Comparison of ENCODE assay signal across 8 cellular contexts in the genomic region with DNA sequence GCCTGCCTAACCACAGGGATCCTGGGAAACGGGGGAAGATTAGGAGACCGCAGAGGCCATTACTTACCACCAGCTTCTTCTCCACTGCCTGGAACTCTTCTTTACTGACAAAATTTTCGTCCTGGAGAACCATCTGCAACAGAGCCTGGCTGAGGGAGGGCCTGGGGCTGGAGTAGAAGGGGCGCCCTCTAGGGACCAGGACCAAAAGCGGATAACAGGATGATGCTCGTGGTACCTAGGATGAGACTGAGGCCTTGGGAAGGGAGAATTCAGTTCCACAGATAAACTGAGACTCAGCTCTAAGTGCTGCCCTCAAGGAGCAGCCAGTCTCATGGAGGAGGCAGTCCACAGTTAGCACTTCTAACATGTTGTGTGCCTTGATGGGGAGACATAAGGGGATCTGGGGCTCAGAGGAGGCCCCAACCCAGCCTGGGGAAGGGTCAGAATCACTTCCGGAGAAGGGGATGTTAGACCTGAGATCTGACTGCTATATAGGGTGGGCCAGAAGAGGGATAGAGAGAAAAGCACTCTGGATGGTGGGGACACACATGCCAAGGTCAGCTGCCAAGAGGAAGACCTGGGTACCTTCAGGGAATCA. TPM values are rescaled to one million over a fixed set of nuclear protein-coding genes. Genes with fewer than 3 reads are reported as not detected.
DNase-seq lines count a peak whose midpoint lies in the region; ATAC-seq and TF ChIP-seq lines count a peak whose summit lies in the region.

No MANE protein-coding gene starts in this region.

- POLR2A ChIA-PET in CD8-positive, alpha-beta T cell (lab: Charles Lee): interaction anchor here (0.7 to 1.9 kb wide), 5 partner anchors 13 to 159 kb away, joined by 3 to 14 read pairs (median 5); partner anchors contain the start of genes MATR3, MZB1, PAIP2 and UBE2D2
- POLR2A ChIA-PET in HEK293T (lab: Yijun Ruan, JAX): interaction anchor here (0.7 to 1.3 kb wide), 4 partner anchors 15 to 130 kb away, joined by 3 to 4 read pairs (median 3); no protein-coding TSS in a partner anchor

- H3K27ac Mint-ChIP-seq in CD8-positive, alpha-beta T cell: peak overlapping the region; percentile 99
- peak overlapping the region; percentile 97 to 99 (median 98) for H3K27ac Mint-ChIP-seq in immature natural killer cell

- H3K4me1 Mint-ChIP-seq in CD8-positive, alpha-beta T cell (ENCODE audit: low read depth): peaks cover 28% of the 10 kb centered on the region
- H3K4me1 Mint-ChIP-seq in immature natural killer cell: peaks cover 27 to 33% of the 10 kb centered on the region in 2 donors

- H3K36me3 ChIP-seq in CD8-positive, alpha-beta T cell (ENCODE audit: insufficient read depth, low read length): no peaks in the 10 kb centered on the region

- H3K36me3 Mint-ChIP-seq in CD8-positive, alpha-beta T cell: peaks cover 10% of the 10 kb centered on the region
- H3K36me3 Mint-ChIP-seq in immature natural killer cell: peaks cover 0 to 6% (median 0%) of the 10 kb centered on the region in 3 donors

- no peak for TF ChIP-seq CTCF in CD8-positive, alpha-beta T cell (IDR thresholded peaks at IDR 0.05)
- TF ChIP-seq CTCF in WI38 (IDR thresholded peaks at IDR 0.05; ENCODE audit: low read depth, low read length): peak; percentile 21; the same call in 1 of the 2 replicates

- H3K9me3 Mint-ChIP-seq in CD8-positive, alpha-beta T cell: no peaks in the 10 kb centered on the region
- no peaks in the 10 kb centered on the region for H3K9me3 Mint-ChIP-seq in immature natural killer cell

- no peaks in the 10 kb centered on the region for H3K9me3 ChIP-seq in CD8-positive, alpha-beta T cell (ENCODE audit: low read length)

- peaks cover 16% of the 10 kb centered on the region for H3K4me1 ChIP-seq in CD8-positive, alpha-beta T cell (ENCODE audit: insufficient read depth, low read length)

- no peak overlapping the region for H3K4me3 ChIP-seq in CD8-positive, alpha-beta T cell (ENCODE audit: low read depth, low read length)
- H3K4me3 ChIP-seq in WI38 (ENCODE audit: low read depth, low read length): no peak overlapping the region; the same call in 1 of the 2 replicates

- DNase-seq in CD8-positive, alpha-beta T cell: peak in 1 of 7 experiments; percentile 20
- DNase-seq in HEK293T (ENCODE audit: extremely low spot score) (peak; percentile 72), immature natural killer cell (no peak), GOT3 (lab: John Stamatoyannopoulos, UW) (no peak), cerebellum (ENCODE audit: low spot score) (no peak)
- no peak for DNase-seq in activated CD8-positive, alpha-beta memory T cell treated with anti-CD3 and anti-CD28 coated beads, Interleukin-2, amount 50 U/mL, for 4 hours

- H3K4me3 Mint-ChIP-seq in CD8-positive, alpha-beta T cell: peak overlapping the region; percentile 95
- H3K4me3 Mint-ChIP-seq in immature natural killer cell: peak overlapping the region; percentile 92 to 97 (median 96)

- H3K27ac ChIP-seq in CD8-positive, alpha-beta T cell (ENCODE audit: low read depth, low read length): no peak overlapping the region

- intact Hi-C loops in CD8-positive, alpha-beta T cell (cut with DNase I, micrococcal nuclease): loop anchor here (1.0 to 10.0 kb wide), 7 partner anchors 10 to 1050 kb away; partner anchors contain the start of genes HSPA9 (in 1 of the 2), KDM3B (in 1 of the 2), PURA (in 1 of the 2) and SIL1 (in 1 of the 2)

- CTCF ChIA-PET in CD8-positive, alpha-beta T cell (lab: Charles Lee): interaction anchor here (1.0 to 1.9 kb wide), 6 partner anchors 9 to 116 kb away, joined by 3 to 4 read pairs (median 4); no protein-coding TSS in a partner anchor
- CTCF ChIA-PET in HEK293T (lab: Yijun Ruan, JAX): interaction anchor here (0.7 to 1.5 kb wide), 6 partner anchors 12 to 130 kb away, joined by 3 to 7 read pairs (median 4); partner anchors contain the start of gene PAIP2

- H3K27me3 ChIP-seq in CD8-positive, alpha-beta T cell (ENCODE audit: insufficient read depth, low read length): no peaks in the 10 kb centered on the region

- no peaks in the 10 kb centered on the region for H3K27me3 Mint-ChIP-seq in CD8-positive, alpha-beta T cell (ENCODE audit: low read depth)
- H3K27me3 Mint-ChIP-seq in immature natural killer cell (ENCODE audit: low read depth in 3 of 3): peaks cover 4 to 9% (median 6%) of the 10 kb centered on the region in 3 donors

- no peak for ATAC-seq in CD8-positive, alpha-beta T cell
- no peak for ATAC-seq in HG03159 (IDR thresholded peaks at IDR 0.05; ENCODE audit: unreplicated experiment)

TF ChIP-seq in HEK293T, 16 proteins besides CTCF, POLR2A, EP300 and RAD21:
- no peak for TF ChIP-seq ARNT (IDR thresholded peaks at IDR 0.05)
- no peak for TF ChIP-seq FOXK2 (IDR thresholded peaks at IDR 0.05)
- no peak for TF ChIP-seq CTBP1 (IDR thresholded peaks at IDR 0.05; ENCODE audit: borderline replicate concordance)
- no peak for TF ChIP-seq BHLHE40 (IDR thresholded peaks at IDR 0.05; ENCODE audit: borderline replicate concordance)
- no peak for TF ChIP-seq L3MBTL2 (conservative IDR thresholded peaks at IDR 0.05)
- TF ChIP-seq PKNOX1 (IDR thresholded peaks at IDR 0.05): no peak
- no peak for TF ChIP-seq HDGF (IDR thresholded peaks at IDR 0.05; ENCODE audit: borderline replicate concordance)
- no peak for TF ChIP-seq TARDBP (IDR thresholded peaks at IDR 0.05)
- TF ChIP-seq SP1 (IDR thresholded peaks at IDR 0.05): no peak
- TF ChIP-seq NFRKB (IDR thresholded peaks at IDR 0.05): no peak
- no peak for TF ChIP-seq SUZ12 (IDR thresholded peaks at IDR 0.05)
- no peak for TF ChIP-seq FOXM1 (IDR thresholded peaks at IDR 0.05; ENCODE audit: borderline replicate concordance)
- no peak for TF ChIP-seq ELF4 (IDR thresholded peaks at IDR 0.05)
- no peak for TF ChIP-seq FOXA1 (IDR thresholded peaks at IDR 0.05)
- no peak for TF ChIP-seq ZNF384 (IDR thresholded peaks at IDR 0.05)
- no peak for TF ChIP-seq LEF1 (IDR thresholded peaks at IDR 0.05; ENCODE audit: borderline replicate concordance)

RNA-seq across cellular contexts. Expression of gene SPATA24, which starts 1.2 kb away (rescaled TPM):
- 1 to 10 TPM; 2.2 to 3.0 TPM for total RNA-seq in CD8-positive, alpha-beta T cell
- 1 to 10 TPM in 2 of 3 donors, not detected in 1; 4.5 to 5.6 TPM for polyA plus RNA-seq in immature natural killer cell
- total RNA-seq in cerebellum: 4.4 TPM

RNA-seq across cellular contexts. Expression of gene PROB1, which starts 7.8 kb away (rescaled TPM):
- under 1 TPM; 0.39 to 0.41 TPM for total RNA-seq in CD8-positive, alpha-beta T cell
- 1 to 10 TPM in 1 of 3 donors, under 1 TPM in 1, not detected in 1; 0.39 to 1.4 TPM for polyA plus RNA-seq in immature natural killer cell
- total RNA-seq in cerebellum: 1.1 TPM

RNA-seq across cellular contexts. Expression of gene MZB1, which starts 12.9 kb away (rescaled TPM):
- total RNA-seq in CD8-positive, alpha-beta T cell: 1 to 10 TPM; 1.5 to 2.1 TPM
- polyA plus RNA-seq in immature natural killer cell: 1 to 10 TPM; 1.3 to 2.9 (median 2.8) TPM
- total RNA-seq in cerebellum: 0.18 TPM

RNA-seq across cellular contexts. Expression of gene SLC23A1, which starts 19.6 kb away (rescaled TPM):
- total RNA-seq in CD8-positive, alpha-beta T cell: not detected
- under 1 TPM in 1 of 3 donors, not detected in 2; 0.19 TPM for polyA plus RNA-seq in immature natural killer cell
- not detected for total RNA-seq in cerebellum

RNA-seq across cellular contexts. Expression of gene DNAJC18, which starts 36.7 kb away (rescaled TPM):
- 10 to 100 TPM in 1 of 2 experiments, 1 to 10 TPM in 1; 8.0 to 10.2 TPM for total RNA-seq in CD8-positive, alpha-beta T cell
- 1 to 10 TPM in 2 of 3 donors, not detected in 1; 3.7 to 4.3 TPM for polyA plus RNA-seq in immature natural killer cell
- total RNA-seq in cerebellum: 33.7 TPM
